ENCODE assay signal across 12 cellular contexts in genomic region chr11:72764503-72764902, GRCh38. TPM values are rescaled to one million over a fixed set of nuclear protein-coding genes. Genes with fewer than 3 reads are reported as not detected.
A peak's percentile ranks its signal among the peaks of the same experiment; 100 is the strongest.
DNase-seq lines count a peak whose midpoint lies in the region; FAIRE-seq and TF ChIP-seq lines count a peak whose summit lies in the region.
"Had no signal": no experiment of that assay in that cellular context is flagged by ENCODE, and none has a peak within 500 bp of the region (broad histone marks: within the 10 kb centered on the region; RNA-seq: fewer than 3 reads in every experiment).

No MANE protein-coding gene starts in this region.

- no peaks in the 10 kb centered on the region for H3K9me3 ChIP-seq in neural progenitor cell (ENCODE audit: low read depth)
- H3K9me3 ChIP-seq in SJCRH30 (replicated peaks) = no peaks in the 10 kb centered on the region
- H3K9me3 ChIP-seq: heart right ventricle had no signal

- H3K27ac ChIP-seq in neural progenitor cell (no peak overlapping the region), SJCRH30 (no peak overlapping the region)
- H3K27ac ChIP-seq: heart right ventricle had no signal

- no peak overlapping the region for H3K9ac ChIP-seq in neural progenitor cell

- H2AFZ ChIP-seq in neural progenitor cell (replicated peaks) = no peak overlapping the region

- peak overlapping the region; percentile 38 for H3K4me2 ChIP-seq in neural progenitor cell

- H3K27me3 ChIP-seq in bronchial epithelial cell (ENCODE audit: control insufficient read depth, insufficient read depth, low read length) (no peaks in the 10 kb centered on the region), neural progenitor cell (no peaks in the 10 kb centered on the region), SJCRH30 (no peaks in the 10 kb centered on the region)
- H3K27me3 ChIP-seq: heart right ventricle had no signal

- POLR2A ChIA-PET in GM10248 (lab: Yijun Ruan, JAX) = no interaction called here

- no peak overlapping the region for H3K27ac Mint-ChIP-seq in neural progenitor cell

- peaks cover 3% of the 10 kb centered on the region for H3K27me3 Mint-ChIP-seq in neural progenitor cell (ENCODE audit: insufficient read depth, low read depth)

- peaks cover under 1% of the 10 kb centered on the region for H3K36me3 Mint-ChIP-seq in neural progenitor cell

- DNase-seq in DMS79 (lab: John Stamatoyannopoulos, UW) (peak; percentile 93), NCI-H2107 (lab: John Stamatoyannopoulos, UW) (peak; percentile 69), bronchial epithelial cell (ENCODE audit: low read depth) (peak; percentile 37), neural progenitor cell (ENCODE audit: low spot score) (peak; percentile 33), NCI-H446 treated with DMSO at 0.1 percent for 48 hours (lab: John Stamatoyannopoulos, UW) (no peak), Ammon's horn (ENCODE audit: low spot score) (no peak), GM10248 (ENCODE audit: extremely low spot score) (no peak), SJCRH30 (no peak)
- DNase-seq: activated CD4-positive, alpha-beta T cell treated with anti-CD3 and anti-CD28 coated beads, Interleukin-2, amount 50 U/mL, for 48 hours; heart right ventricle; midbrain; NCI-H1048 had no signal

- peaks cover 6% of the 10 kb centered on the region for H3F3A ChIP-seq in neural progenitor cell (ENCODE audit: low read depth)

- H3K4me1 ChIP-seq in neural progenitor cell (peaks cover 16% of the 10 kb centered on the region), SJCRH30 (peaks cover 2% of the 10 kb centered on the region)

- no peak for FAIRE-seq in bronchial epithelial cell (lab: Jason Lieb, UNC)

- H3K36me3 ChIP-seq in bronchial epithelial cell (ENCODE audit: control insufficient read depth, insufficient read depth, low read length) (peaks cover 2% of the 10 kb centered on the region), neural progenitor cell (no peaks in the 10 kb centered on the region), SJCRH30 (no peaks in the 10 kb centered on the region)
- H3K36me3 ChIP-seq: heart right ventricle had no signal

- peaks cover 29% of the 10 kb centered on the region for H3K4me1 Mint-ChIP-seq in neural progenitor cell

- H3K4me3 Mint-ChIP-seq in neural progenitor cell = no peak overlapping the region

- H4K20me1 ChIP-seq in neural progenitor cell (ENCODE audit: low read depth) = peaks cover 12% of the 10 kb centered on the region

- H3K4me3 ChIP-seq in bronchial epithelial cell (ENCODE audit: low read depth, low read length) (no peak overlapping the region), neural progenitor cell (no peak overlapping the region), SJCRH30 (no peak overlapping the region)
- H3K4me3 ChIP-seq: heart right ventricle had no signal

- CTCF ChIA-PET in GM10248 (lab: Yijun Ruan, JAX) = interaction anchor here (0.8 kb wide), 1 partner anchor 28 kb away, joined by 3 read pairs; no protein-coding TSS in a partner anchor

- no peaks in the 10 kb centered on the region for H3K79me2 ChIP-seq in neural progenitor cell (ENCODE audit: low read depth)

- H3K9me3 Mint-ChIP-seq in neural progenitor cell = no peaks in the 10 kb centered on the region

- TF ChIP-seq CTCF in bronchial epithelial cell (IDR thresholded peaks at IDR 0.05; ENCODE audit: insufficient read depth, low read length, severe bottlenecking) (peak; percentile 39), neural progenitor cell (IDR thresholded peaks at IDR 0.05) (peak; percentile 24), GM10248 (IDR thresholded peaks at IDR 0.05; ENCODE audit: control extremely low read depth, extremely low read depth, low read depth, missing control alignments) (no peak)

RNA-seq across cellular contexts. Expression of gene ARAP1, which starts 12.3 kb away (rescaled TPM):
- 49.5 and 63.6 TPM in 2 replicates for total RNA-seq in bronchial epithelial cell
- total RNA-seq in neural progenitor cell (ENCODE audit: low replicate concordance) = 17.6 and 46.1 TPM in 2 replicates
- 19.0 and 22.1 TPM in 2 replicates for total RNA-seq in SJCRH30 (2014; rRNA removed; shearing (Covaris generic))

RNA-seq across cellular contexts. Expression of gene STARD10, which starts 29.3 kb away (rescaled TPM):
- total RNA-seq in bronchial epithelial cell = 118 and 179 TPM in 2 replicates
- total RNA-seq in neural progenitor cell (ENCODE audit: low replicate concordance) = 13.0 and 17.7 TPM in 2 replicates
- 6.0 and 10.3 TPM in 2 replicates for total RNA-seq in SJCRH30 (2014; rRNA removed; shearing (Covaris generic))

RNA-seq across cellular contexts. Expression of gene ATG16L2, which starts 49.7 kb away (rescaled TPM):
- total RNA-seq in bronchial epithelial cell (5.3 and 8.1 TPM in 2 replicates), neural progenitor cell (ENCODE audit: low replicate concordance) (20.5 and 38.0 TPM in 2 replicates)
- 2.9 and 6.8 TPM in 2 replicates for total RNA-seq in SJCRH30 (2014; rRNA removed; shearing (Covaris generic))

Comparison
In these comparisons a context has a peak if more than half of its experiments do, and no peak if none do; other contexts are left out.
1. DNase-seq: peak in DMS79 (single experiment), NCI-H2107 (single experiment), bronchial epithelial cell (single experiment) and neural progenitor cell (single experiment); none in NCI-H446 treated with DMSO at 0.1 percent for 48 hours (single experiment), Ammon's horn (single experiment), GM10248 (single experiment) and SJCRH30 (0 of 2).